ENCODE assay signal across 12 cellular contexts in genomic region chr1:244815600-244816099, GRCh38. TPM values are rescaled to one million over a fixed set of nuclear protein-coding genes. Genes with fewer than 3 reads are reported as not detected.
A peak's percentile ranks its signal among the peaks of the same experiment; 100 is the strongest.
DNase-seq lines count a peak whose midpoint lies in the region; TF ChIP-seq lines count a peak whose summit lies in the region.
"Had no signal": no experiment of that assay in that cellular context is flagged by ENCODE, and none has a peak within 500 bp of the region (broad histone marks: within the 10 kb centered on the region; RNA-seq: fewer than 3 reads in every experiment).

No MANE protein-coding gene starts in this region.

- H3K36me3 Mint-ChIP-seq in immature natural killer cell = peaks cover 0 to 7% (median 0%) of the 10 kb centered on the region in 3 donors
- H3K36me3 Mint-ChIP-seq in mesothelial cell of epicardium = no peaks in the 10 kb centered on the region

- H3K9me3 ChIP-seq in HUES64 (ENCODE audit: insufficient read depth, low read depth, low read length) = no peaks in the 10 kb centered on the region
- H3K9me3 ChIP-seq: heart left ventricle, transverse colon had no signal

- DNase-seq in AG10803 (ENCODE audit: low read depth) (no peak), UCSD-AML1 (lab: John Stamatoyannopoulos, UW; ENCODE audit: unreplicated experiment) (peak; percentile 15), immature natural killer cell (no peak), kidney tubule cell (ENCODE audit: low spot score) (no peak), NCI-H2196 treated with DMSO at 0.1 percent for 48 hours (lab: John Stamatoyannopoulos, UW; ENCODE audit: unreplicated experiment) (no peak), mesothelial cell of epicardium (ENCODE audit: low spot score in 2 of 2, unreplicated experiment in 2 of 2) (no peak), GM19240 (ENCODE audit: insufficient read length, low spot score) (no peak)
- DNase-seq: heart left ventricle, NCI-H1092, transverse colon had no signal

- H3K27me3 ChIP-seq in HUES64 (ENCODE audit: insufficient read depth, low read length) = no peaks in the 10 kb centered on the region

- H3K9me3 Mint-ChIP-seq in immature natural killer cell = no peaks in the 10 kb centered on the region
- no peaks in the 10 kb centered on the region for H3K9me3 Mint-ChIP-seq in mesothelial cell of epicardium

- peak overlapping the region in 1 of 6 donors; percentile 29 for H3K27ac Mint-ChIP-seq in immature natural killer cell
- no peak overlapping the region for H3K27ac Mint-ChIP-seq in mesothelial cell of epicardium

- peak overlapping the region; percentile 24 for H3K4me3 ChIP-seq in AG10803 (ENCODE audit: low read length)
- peak overlapping the region; percentile 48 for H3K4me3 ChIP-seq in HUES64 (ENCODE audit: low read length)
- H3K4me3 ChIP-seq: transverse colon had no signal

- H3K4me3 Mint-ChIP-seq in immature natural killer cell (peak overlapping the region; percentile 8 to 58 (median 41)), mesothelial cell of epicardium (no peak overlapping the region)

- 27% methylated on average over 15 of the region's 15 CpGs for WGBS in HUES64

- H3K4me1 Mint-ChIP-seq in immature natural killer cell (peaks cover 3 to 6% of the 10 kb centered on the region in 2 donors), mesothelial cell of epicardium (peaks cover 5% of the 10 kb centered on the region)

- H3K27me3 Mint-ChIP-seq in immature natural killer cell (ENCODE audit: low read depth in 3 of 3) (peaks cover 1 to 8% (median 2%) of the 10 kb centered on the region in 3 donors), mesothelial cell of epicardium (ENCODE audit: low read depth) (peaks cover 24% of the 10 kb centered on the region)

- peak overlapping the region; percentile 59 for H3K9ac ChIP-seq in HUES64 (ENCODE audit: low read depth, low read length)

- no peaks in the 10 kb centered on the region for H3K36me3 ChIP-seq in HUES64 (ENCODE audit: insufficient read depth, low read length)
- H3K36me3 ChIP-seq: heart left ventricle, transverse colon had no signal

- no peak for TF ChIP-seq CTCF in AG10803 (conservative IDR thresholded peaks at IDR 0.05; ENCODE audit: low read length)
- no peak for TF ChIP-seq CTCF in mesothelial cell of epicardium (IDR thresholded peaks at IDR 0.05; ENCODE audit: unreplicated experiment)

- peak overlapping the region; percentile 88 for H3K27ac ChIP-seq in HUES64 (ENCODE audit: low read depth, low read length)
- H3K27ac ChIP-seq: transverse colon, VCaP had no signal

- peaks cover 10% of the 10 kb centered on the region; the same call in 1 of the 2 replicates for H3K4me1 ChIP-seq in HUES64 (ENCODE audit: insufficient read depth, low read length)
- H3K4me1 ChIP-seq: transverse colon had no signal

RNA-seq across cellular contexts. Expression of gene COX20, which starts 19.8 kb away (rescaled TPM):
- polyA plus RNA-seq in HUES64 (2013, experiment 1 of 2) = 27.5 TPM
- 27.3 TPM for polyA plus RNA-seq in HUES64 (2013, experiment 2 of 2)
- 10 to 100 TPM; 41.5 to 57.4 (median 43.8) TPM for polyA plus RNA-seq in immature natural killer cell
- 27.7 to 31.9 TPM (median 29.3 TPM) in 3 replicates for total RNA-seq in mesothelial cell of epicardium

RNA-seq across cellular contexts. Expression of gene HNRNPU, which starts 48.7 kb away (rescaled TPM):
- polyA plus RNA-seq in HUES64 (2013, experiment 1 of 2) = 474 TPM
- polyA plus RNA-seq in HUES64 (2013, experiment 2 of 2) = 461 TPM
- 100 to 1,000 TPM; 110 to 398 (median 137) TPM for polyA plus RNA-seq in immature natural killer cell
- 423 to 436 TPM (median 424 TPM) in 3 replicates for total RNA-seq in mesothelial cell of epicardium
